In genomic region chr12:12883369-12884001, GRCh38 we compare ENCODE assay signal across 12 cellular contexts. TPM values are rescaled to one million over a fixed set of nuclear protein-coding genes. Genes with fewer than 3 reads are reported as not detected.
DNase-seq lines count a peak whose midpoint lies in the region; ATAC-seq and TF ChIP-seq lines count a peak whose summit lies in the region.
"Had no signal": no experiment of that assay in that cellular context is flagged by ENCODE, and none has a peak within 500 bp of the region (broad histone marks: within the 10 kb centered on the region; RNA-seq: fewer than 3 reads in every experiment).

No MANE protein-coding gene starts in this region.

- H3K9ac ChIP-seq in colonic mucosa (ENCODE audit: low read depth in 2 of 2, low read length in 2 of 2) (peak overlapping the region in 1 of 2 donors; percentile 74), mucosa of rectum (ENCODE audit: low read depth in 1 of 2, low read length in 2 of 2) (peak overlapping the region in 1 of 2 donors; percentile 54)

- ATAC-seq in GM21367 (IDR thresholded peaks at IDR 0.05; ENCODE audit: unreplicated experiment) (no peak), GM19328 (IDR thresholded peaks at IDR 0.05; ENCODE audit: unreplicated experiment) (no peak)

- H3K9me3 ChIP-seq in colonic mucosa (no peaks in the 10 kb centered on the region), mucosa of rectum (ENCODE audit: control insufficient read depth in 2 of 2, low read length in 2 of 2) (no peaks in the 10 kb centered on the region), spleen (no peaks in the 10 kb centered on the region)
- H3K9me3 ChIP-seq: MG63 had no signal

- intact Hi-C loops in colonic mucosa (cut with DNase I) (loop anchor here (10.0 kb wide), 1 partner anchor 49 kb away; no protein-coding TSS in a partner anchor), spleen (cut with DNase I; ENCODE audit: low total_unique reads) (no loop called here)

- no peaks in the 10 kb centered on the region for H3K36me3 ChIP-seq in BJ (ENCODE audit: control insufficient read depth, insufficient read depth, low read length)
- H3K36me3 ChIP-seq in colonic mucosa: no peaks in the 10 kb centered on the region
- H3K36me3 ChIP-seq in mucosa of rectum (ENCODE audit: control insufficient read depth in 2 of 2, insufficient read depth in 2 of 2, low read length in 2 of 2): no peaks in the 10 kb centered on the region
- no peaks in the 10 kb centered on the region for H3K36me3 ChIP-seq in spleen
- H3K36me3 ChIP-seq: MG63 had no signal

- no peak for TF ChIP-seq POLR2A in spleen (IDR thresholded peaks at IDR 0.05)

- DNase-seq in BJ (ENCODE audit: low read depth) (peak; percentile 48), M059J (ENCODE audit: low read depth) (peak; percentile 93), colonic mucosa (peak; percentile 62), spleen (no peak), KG1 (lab: John Stamatoyannopoulos, UW) (no peak)
- DNase-seq: activated naive CD4-positive, alpha-beta T cell treated with anti-CD3 and anti-CD28 coated beads for 36 hours; MG63; naive B cell; NCI-H69 had no signal

- CTCF ChIA-PET in BJ (lab: Yijun Ruan, JAX): interaction anchor here (2.7 kb wide), 1 partner anchor 8 kb away, joined by 7 read pairs; the partner anchor contains the start of gene GPRC5A

- no peaks in the 10 kb centered on the region for H3K4me1 ChIP-seq in colonic mucosa
- peaks cover 14 to 54% of the 10 kb centered on the region in 2 donors for H3K4me1 ChIP-seq in mucosa of rectum (ENCODE audit: control insufficient read depth in 2 of 2, insufficient read depth in 2 of 2, low read length in 2 of 2)
- no peaks in the 10 kb centered on the region for H3K4me1 ChIP-seq in spleen

- POLR2A ChIA-PET in BJ (lab: Charles Lee): no interaction called here

- H3K27ac ChIP-seq in colonic mucosa: peak overlapping the region; percentile 66
- H3K27ac ChIP-seq in mucosa of rectum (ENCODE audit: low read depth in 2 of 2, low read length in 2 of 2): peak overlapping the region; percentile 61 to 85
- no peak overlapping the region for H3K27ac ChIP-seq in spleen

- H3K4me3 ChIP-seq in BJ (ENCODE audit: low read depth, low read length) (no peak overlapping the region), colonic mucosa (no peak overlapping the region), mucosa of rectum (ENCODE audit: low read length in 2 of 2) (no peak overlapping the region), spleen (no peak overlapping the region)
- H3K4me3 ChIP-seq: MG63 had no signal

- 86 to 96% (median 90%) methylated on average over 6 of the region's 6 CpGs for WGBS in spleen, 5 donors

- H3K27me3 ChIP-seq in BJ (ENCODE audit: control insufficient read depth, insufficient read depth, low read length) (no peaks in the 10 kb centered on the region), colonic mucosa (no peaks in the 10 kb centered on the region), mucosa of rectum (ENCODE audit: control insufficient read depth in 2 of 2, insufficient read depth in 2 of 2, low read length in 2 of 2) (no peaks in the 10 kb centered on the region), spleen (replicated peaks in 1 of 7) (peaks cover 0 to under 1% (median 0%) of the 10 kb centered on the region in 7 donors)
- H3K27me3 ChIP-seq: MG63 had no signal

- no peak for TF ChIP-seq CTCF in BJ (IDR thresholded peaks at IDR 0.05; ENCODE audit: insufficient read depth, low read depth, low read length)
- no peak for TF ChIP-seq CTCF in colonic mucosa (IDR thresholded peaks at IDR 0.05)
- no peak for TF ChIP-seq CTCF in spleen (IDR thresholded peaks at IDR 0.05 in 8 of 11, conservative IDR thresholded peaks at IDR 0.05 in 3 of 11)

RNA-seq across cellular contexts. Expression of gene GPRC5A, which starts 7.9 kb away (rescaled TPM):
- polyA plus RNA-seq in BJ (2011; rRNA removed): 230 and 241 TPM in 2 replicates
- polyA minus RNA-seq in BJ (2011; rRNA and poly(A)+ RNA removed): 268 and 369 TPM in 2 replicates
- 70.0 and 89.7 TPM in 2 replicates for total RNA-seq in M059J (2014; rRNA removed; shearing (Covaris generic))
- total RNA-seq in colonic mucosa: 100 to 1,000 TPM; 234 to 246 TPM
- 1 to 10 TPM in 3 of 7 donors, under 1 TPM in 4; 0.09 to 3.0 (median 0.69) TPM for total RNA-seq in spleen
- under 1 TPM; 0.09 to 0.18 (median 0.13) TPM for polyA plus RNA-seq in spleen

Comparison
In these comparisons a context has a peak if more than half of its experiments do, and no peak if none do; other contexts are left out.
1. DNase-seq: peak in BJ (single experiment), M059J (single experiment) and colonic mucosa (single experiment); none in spleen (single experiment) and KG1 (single experiment).
2. H3K27ac ChIP-seq: peak in colonic mucosa (single experiment) and mucosa of rectum (2 of 2); none in spleen (0 of 8).
3. RNA of gene GPRC5A, which starts 7.9 kb away (total RNA-seq): 234 to 246 TPM in colonic mucosa and 70.0 to 89.7 TPM in M059J; 0.09 to 3.0 TPM in spleen; every median in the first group is over 10 times any median in the second.